14 cellular contexts compared by ENCODE assay signal in genomic region chr3:141427764-141428163, GRCh38. TPM values are rescaled to one million over a fixed set of nuclear protein-coding genes. Genes with fewer than 3 reads are reported as not detected.
DNase-seq lines count a peak whose midpoint lies in the region; ATAC-seq and TF ChIP-seq lines count a peak whose summit lies in the region.
"Had no signal": no experiment of that assay in that cellular context is flagged by ENCODE, and none has a peak within 500 bp of the region (broad histone marks: within the 10 kb centered on the region; RNA-seq: fewer than 3 reads in every experiment).

No MANE protein-coding gene starts in this region.

- peaks cover 86% of the 10 kb centered on the region for H3K79me2 ChIP-seq in fibroblast of lung (ENCODE audit: control insufficient read depth, insufficient read depth, low read length)
- peaks cover 35% of the 10 kb centered on the region for H3K79me2 ChIP-seq in parathyroid adenoma

- TF ChIP-seq CTCF in cardiac muscle cell (IDR thresholded peaks at IDR 0.05; ENCODE audit: low read depth, low read length) (no peak), fibroblast of lung (conservative IDR thresholded peaks at IDR 0.05 in 1 of 2, IDR thresholded peaks at IDR 0.05 in 1 of 2; ENCODE audit: low read depth in 1 of 2, low read length in 2 of 2) (no peak), parathyroid adenoma (IDR thresholded peaks at IDR 0.05) (no peak), upper lobe of left lung (IDR thresholded peaks at IDR 0.05) (no peak)

- H2AFZ ChIP-seq in fibroblast of lung (ENCODE audit: low read length) (no peak overlapping the region), parathyroid adenoma (no peak overlapping the region)

- no peaks in the 10 kb centered on the region for H4K20me1 ChIP-seq in fibroblast of lung (ENCODE audit: control insufficient read depth, extremely low read depth, insufficient read depth, low read length)

- ATAC-seq in left cardiac atrium (no peak), upper lobe of left lung (ENCODE audit: low FRiP score in 2 of 2) (no peak)

- intact Hi-C loops in left cardiac atrium (cut with DNase I) = no loop called here

- peak overlapping the region; percentile 88 for H3K27ac ChIP-seq in cardiac muscle cell
- peak overlapping the region; percentile 1 for H3K27ac ChIP-seq in fibroblast of lung (ENCODE audit: insufficient read depth, low read length)
- peak overlapping the region; percentile 86 for H3K27ac ChIP-seq in parathyroid adenoma
- H3K27ac ChIP-seq in upper lobe of left lung = peak overlapping the region in 3 of 4 donors; percentile 5 to 80 (median 79)
- H3K27ac ChIP-seq: epithelial cell of prostate had no signal

- no peaks in the 10 kb centered on the region for H3K27me3 ChIP-seq in cardiac muscle cell
- no peaks in the 10 kb centered on the region for H3K27me3 ChIP-seq in fibroblast of lung (ENCODE audit: control insufficient read depth, insufficient read depth, low read length)
- H3K27me3 ChIP-seq in parathyroid adenoma (ENCODE audit: control insufficient read depth, insufficient read depth, low read length) = no peaks in the 10 kb centered on the region
- H3K27me3 ChIP-seq in upper lobe of left lung = no peaks in the 10 kb centered on the region

- H3K4me1 ChIP-seq in cardiac muscle cell (ENCODE audit: low read depth) (peaks cover 70% of the 10 kb centered on the region), fibroblast of lung (ENCODE audit: control insufficient read depth, extremely low read depth, insufficient read depth, low read length) (peaks cover 29% of the 10 kb centered on the region), parathyroid adenoma (peaks cover 55% of the 10 kb centered on the region), upper lobe of left lung (peaks cover 51 to 59% (median 56%) of the 10 kb centered on the region in 4 donors)

- WGBS in upper lobe of left lung, 2 donors = 90 to 95% methylated on average over 4 of the region's 4 CpGs

- DNase-seq in cardiac muscle cell (ENCODE audit: low read depth in 1 of 2, low spot score in 1 of 2) (no peak), left cardiac atrium (no peak), fibroblast of lung (ENCODE audit: low read depth in 2 of 2) (no peak), upper lobe of left lung (no peak), AG08396 (ENCODE audit: low spot score) (no peak), G401 (ENCODE audit: low spot score) (no peak)
- DNase-seq in NK-92 treated with Interleukin-12 subunit alpha and Interleukin-12 subunit beta, amount 100 ng/mL, for 24 hours (lab: John Stamatoyannopoulos, UW) = no peak
- DNase-seq: activated CD4-positive, alpha-beta memory T cell treated with anti-CD3 and anti-CD28 coated beads for 36 hours; CD8-positive, alpha-beta memory T cell; NCI-H187; NCI-H510A treated with DMSO at 0.1 percent for 48 hours; stimulated activated CD4-positive, alpha-beta T cell treated with anti-CD3 and anti-CD28 coated beads, Interleukin-1b, Interleukin-23, amount 100 ng/mL, for 48 hours had no signal

- TF ChIP-seq EP300 in upper lobe of left lung (IDR thresholded peaks at IDR 0.05) = no peak

- H3K4me2 ChIP-seq in fibroblast of lung (ENCODE audit: extremely low read depth, insufficient read depth, low read length) (no peak overlapping the region), parathyroid adenoma (ENCODE audit: low read length) (no peak overlapping the region)

- no peak for TF ChIP-seq POLR2A in upper lobe of left lung (IDR thresholded peaks at IDR 0.05)

- H3K36me3 ChIP-seq in cardiac muscle cell (no peaks in the 10 kb centered on the region), fibroblast of lung (ENCODE audit: control insufficient read depth, insufficient read depth, low read length) (peaks cover 14% of the 10 kb centered on the region), parathyroid adenoma (ENCODE audit: control insufficient read depth, insufficient read depth, low read length) (no peaks in the 10 kb centered on the region), upper lobe of left lung (peaks cover 0 to 41% (median 10%) of the 10 kb centered on the region in 4 donors)

- H3K4me3 ChIP-seq in cardiac muscle cell (no peak overlapping the region), fibroblast of lung (replicated peaks in 1 of 4; ENCODE audit: control extremely low read depth in 1 of 4, insufficient read depth in 1 of 4, low read depth in 3 of 4, low read length in 4 of 4) (no peak overlapping the region), parathyroid adenoma (ENCODE audit: low read depth, low read length) (no peak overlapping the region), upper lobe of left lung (no peak overlapping the region)

- H3K9me3 ChIP-seq in cardiac muscle cell (ENCODE audit: low read depth) = no peaks in the 10 kb centered on the region
- no peaks in the 10 kb centered on the region for H3K9me3 ChIP-seq in fibroblast of lung (ENCODE audit: control insufficient read depth, insufficient read depth, low read depth, low read length)
- no peaks in the 10 kb centered on the region for H3K9me3 ChIP-seq in parathyroid adenoma (ENCODE audit: control insufficient read depth, low read length)
- H3K9me3 ChIP-seq in upper lobe of left lung = no peaks in the 10 kb centered on the region

- H3K9ac ChIP-seq in fibroblast of lung (ENCODE audit: insufficient read depth, low read length) (no peak overlapping the region), parathyroid adenoma (no peak overlapping the region)

- in situ Hi-C loops in G401 (cut with HindIII; ENCODE audit: low sequenced_read_pairs) = no loop called here

RNA-seq across cellular contexts. Expression of gene RASA2, which starts 59.1 kb away (rescaled TPM):
- total RNA-seq in cardiac muscle cell = 4.4 and 18.0 TPM in 2 replicates
- polyA plus RNA-seq in cardiac muscle cell = 6.3 and 6.5 TPM in 2 replicates
- total RNA-seq in left cardiac atrium = 1 to 10 TPM; 5.2 to 7.8 TPM
- 10.0 and 11.4 TPM in 2 replicates for total RNA-seq in fibroblast of lung
- 8.4 and 10.0 TPM in 2 replicates for polyA plus RNA-seq in fibroblast of lung
- polyA plus RNA-seq in fibroblast of lung (2012) = 3.9 and 4.7 TPM in 2 replicates
- polyA minus RNA-seq in fibroblast of lung (ENCODE audit: low replicate concordance) = 0.51 and 1.2 TPM in 2 replicates
- 10 to 100 TPM; 11.7 to 41.5 (median 21.3) TPM for total RNA-seq in upper lobe of left lung
- 6.4 and 10.2 TPM in 2 replicates for total RNA-seq in G401 (2014; rRNA removed; shearing (Covaris generic))

RNA-seq across cellular contexts. Expression of gene ZBTB38, which starts 59.5 kb away (rescaled TPM):
- total RNA-seq in cardiac muscle cell = 22.5 and 35.9 TPM in 2 replicates
- 12.9 and 20.1 TPM in 2 replicates for polyA plus RNA-seq in cardiac muscle cell
- 10 to 100 TPM; 62.9 to 72.6 TPM for total RNA-seq in left cardiac atrium
- 142 and 191 TPM in 2 replicates for total RNA-seq in fibroblast of lung
- polyA plus RNA-seq in fibroblast of lung = 64.0 and 96.0 TPM in 2 replicates
- 41.3 and 85.4 TPM in 2 replicates for polyA plus RNA-seq in fibroblast of lung (2012)
- polyA minus RNA-seq in fibroblast of lung (ENCODE audit: low replicate concordance) = 105 and 128 TPM in 2 replicates
- 100 to 1,000 TPM in 2 of 6 donors, 10 to 100 TPM in 4; 80.2 to 146 (median 91.8) TPM for total RNA-seq in upper lobe of left lung
- 7.4 and 33.8 TPM in 2 replicates for total RNA-seq in G401 (2014; rRNA removed; shearing (Covaris generic))

Comparison
In these comparisons a context has a peak if more than half of its experiments do, and no peak if none do; other contexts are left out.
1. H3K27ac ChIP-seq: peak in every context shown above with its lines; median percentile 88 in cardiac muscle cell; 86 in parathyroid adenoma; 79 in upper lobe of left lung; 1 in fibroblast of lung.